Comparison of ENCODE assay signal across 6 cellular contexts in the genomic region with DNA sequence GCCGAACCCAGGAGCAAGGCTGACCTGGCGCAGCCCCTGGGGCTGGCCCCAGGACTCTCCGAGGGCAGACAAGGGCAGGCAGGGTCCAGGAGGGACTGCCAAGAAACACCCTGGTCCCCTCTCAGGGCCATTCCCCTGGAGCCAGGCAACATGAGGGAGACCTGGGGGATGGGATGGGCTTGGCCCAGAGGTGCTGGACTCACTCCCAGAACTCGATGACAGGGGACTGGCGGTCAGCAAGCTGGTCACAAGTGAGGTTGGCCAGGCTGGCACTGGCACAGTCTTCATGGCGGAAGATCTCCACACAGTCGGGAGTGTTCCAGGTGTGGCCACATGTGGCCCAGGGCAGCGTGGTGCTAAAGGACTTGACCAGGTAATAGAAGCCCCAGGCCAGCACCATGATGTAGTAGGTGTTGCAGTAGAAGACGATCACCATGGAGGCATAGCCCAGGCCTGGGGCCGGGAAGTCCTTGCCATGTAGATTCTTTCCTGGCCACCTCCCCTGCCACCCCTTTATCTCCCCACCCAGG.
DNase-seq lines count a peak whose midpoint lies in the region; ATAC-seq and TF ChIP-seq lines count a peak whose summit lies in the region.
"Not testable (repeated sequence)": the region's sequence is repeated elsewhere in the genome, so short reads cannot be mapped to it uniquely, and the experiment has no call there.

No MANE protein-coding gene starts in this region.

- DNase-seq in Right ventricle myocardium inferior (ENCODE audit: missing footprints); left cardiac atrium: not testable (repeated sequence)
- peak in 2 of 5 donors; percentile 18 to 31 for DNase-seq in heart left ventricle
- DNase-seq in right cardiac atrium, result peak in 2 of 3 donors; percentile 20 to 51
- peak; percentile 25 for DNase-seq in osteocyte (ENCODE audit: extremely low spot score, unreplicated experiment)
- DNase-seq in psoas muscle, result peak in 1 of 2 donors; percentile 48

- intact Hi-C loops in Right ventricle myocardium inferior (cut with DNase I); heart left ventricle (cut with DNase I); left cardiac atrium (cut with DNase I); right cardiac atrium (cut with DNase I); psoas muscle (cut with DNase I): not testable (repeated sequence)

- not testable (repeated sequence) for H3K4me3 Mint-ChIP-seq in osteocyte (ENCODE audit: unreplicated experiment)

- not testable (repeated sequence) for H3K4me1 Mint-ChIP-seq in osteocyte (ENCODE audit: unreplicated experiment)

- not testable (repeated sequence) for H3K27ac ChIP-seq in heart left ventricle; right cardiac atrium (ENCODE audit: low read length); psoas muscle

- not testable (repeated sequence) for H3K4me1 ChIP-seq in heart left ventricle; right cardiac atrium (ENCODE audit: control insufficient read depth, insufficient read depth, low read length); psoas muscle

- not testable (repeated sequence) for TF ChIP-seq POLR2A in heart left ventricle (IDR thresholded peaks at IDR 0.05)

- H3K9me3 ChIP-seq in heart left ventricle; right cardiac atrium (ENCODE audit: control insufficient read depth, low read length); psoas muscle: not testable (repeated sequence)

- not testable (repeated sequence) for H3K36me3 Mint-ChIP-seq in osteocyte (ENCODE audit: unreplicated experiment)

- H3K27me3 ChIP-seq in heart left ventricle; right cardiac atrium (ENCODE audit: control insufficient read depth, insufficient read depth); psoas muscle (ENCODE audit: insufficient read depth in 3 of 3, low read length in 2 of 3): not testable (repeated sequence)

- ATAC-seq in Right ventricle myocardium inferior (peak; percentile 93), heart left ventricle (peak; percentile 90 to 95 (median 94)), left cardiac atrium (peak; percentile 67 to 85), right cardiac atrium (peak; percentile 66 to 89), psoas muscle (peak; percentile 72 to 88 (median 80))

- not testable (repeated sequence) for TF ChIP-seq CTCF in heart left ventricle (IDR thresholded peaks at IDR 0.05); osteocyte (IDR thresholded peaks at IDR 0.05); psoas muscle (IDR thresholded peaks at IDR 0.05)

- H3K27ac Mint-ChIP-seq in osteocyte (ENCODE audit: unreplicated experiment), result not testable (repeated sequence)

- not testable (repeated sequence) for H3K27me3 Mint-ChIP-seq in osteocyte (ENCODE audit: unreplicated experiment)

- H3K9me3 Mint-ChIP-seq in osteocyte (ENCODE audit: unreplicated experiment), result not testable (repeated sequence)

- H3K4me3 ChIP-seq in heart left ventricle; right cardiac atrium (ENCODE audit: low read length); psoas muscle: not testable (repeated sequence)

- 56 to 90% methylated on average over 5 of the region's 10 CpGs; no CpG with 5 or more reads in 2 of the 4 donors for WGBS in heart left ventricle, 4 donors
- 65% methylated on average over 6 of the region's 10 CpGs for WGBS in right cardiac atrium
- WGBS in psoas muscle, 3 donors, result 54 to 94% (median 73%) methylated on average over 2 to 5 of the region's 10 CpGs

- H3K36me3 ChIP-seq in heart left ventricle; psoas muscle (ENCODE audit: insufficient read depth in 1 of 2, low read depth in 1 of 2): not testable (repeated sequence)
